Comparison of ENCODE assay signal across 13 cellular contexts in genomic region chr2:229446316-229446715, GRCh38.
DNase-seq lines count a peak whose midpoint lies in the region; ATAC-seq and TF ChIP-seq lines count a peak whose summit lies in the region.
"Had no signal": no experiment of that assay in that cellular context is flagged by ENCODE, and none has a peak within 500 bp of the region (broad histone marks: within the 10 kb centered on the region; RNA-seq: fewer than 3 reads in every experiment).

No MANE protein-coding gene starts in this region.

- TF ChIP-seq CTCF in Calu3 (IDR thresholded peaks at IDR 0.05; ENCODE audit: unreplicated experiment): no peak
- TF ChIP-seq CTCF in lower lobe of right lung (IDR thresholded peaks at IDR 0.05): no peak
- TF ChIP-seq CTCF in stomach (IDR thresholded peaks at IDR 0.05): no peak

- peaks cover 17% of the 10 kb centered on the region for H3K4me1 Mint-ChIP-seq in Calu3 (ENCODE audit: low read depth, unreplicated experiment)
- H3K4me1 Mint-ChIP-seq: GM23338 had no signal

- TF ChIP-seq POLR2A in stomach (IDR thresholded peaks at IDR 0.05): no peak

- CTCF ChIA-PET in Calu3 (lab: Charles Lee): no interaction called here

- H3K27me3 ChIP-seq in lower lobe of right lung (ENCODE audit: low read depth): no peaks in the 10 kb centered on the region
- no peaks in the 10 kb centered on the region for H3K27me3 ChIP-seq in stomach

- no peaks in the 10 kb centered on the region for H3K27me3 Mint-ChIP-seq in Calu3 (ENCODE audit: unreplicated experiment)

- no peaks in the 10 kb centered on the region for H3K9me3 ChIP-seq in lower lobe of right lung
- H3K9me3 ChIP-seq in stomach: no peaks in the 10 kb centered on the region

- TF ChIP-seq EP300 in stomach (IDR thresholded peaks at IDR 0.05): no peak

- WGBS in stomach, 5 donors: 63 to 73% (median 69%) methylated on average over 6 of the region's 6 CpGs

- H3K27ac ChIP-seq in caudate nucleus (ENCODE audit: low read depth, low read length) (peak overlapping the region; percentile 91), lower lobe of right lung (peak overlapping the region; percentile 34), stomach (peak overlapping the region in 4 of 5 donors; percentile 62 to 89 (median 80))
- H3K27ac ChIP-seq: SK-N-MC had no signal

- H3K36me3 Mint-ChIP-seq in Calu3 (ENCODE audit: insufficient read depth, unreplicated experiment): no peaks in the 10 kb centered on the region

- H3K4me3 Mint-ChIP-seq in Calu3 (ENCODE audit: low read depth, unreplicated experiment): no peak overlapping the region
- H3K4me3 Mint-ChIP-seq: activated T-cell treated with anti-CD3 and anti-CD28 coated beads, Interleukin-2, amount 50 U/mL, for 72 hours; GM23338 had no signal

- H3K9me3 Mint-ChIP-seq in Calu3 (ENCODE audit: low read depth, unreplicated experiment): no peaks in the 10 kb centered on the region
- H3K9me3 Mint-ChIP-seq: activated T-cell treated with anti-CD3 and anti-CD28 coated beads, Interleukin-2, amount 50 U/mL, for 72 hours had no signal

- H3K36me3 ChIP-seq in lower lobe of right lung (no peaks in the 10 kb centered on the region), stomach (no peaks in the 10 kb centered on the region)

- peak overlapping the region; percentile 83 for H3K27ac Mint-ChIP-seq in Calu3 (ENCODE audit: unreplicated experiment)
- H3K27ac Mint-ChIP-seq: activated T-cell treated with anti-CD3 and anti-CD28 coated beads, Interleukin-2, amount 50 U/mL, for 72 hours; GM23338 had no signal

- BruUV-seq in Calu3 (replicated peaks; lab: Mats Ljungman, UMichigan): no TSS peak

- ATAC-seq in lower lobe of right lung (no peak), HG03159 (IDR thresholded peaks at IDR 0.05; ENCODE audit: unreplicated experiment) (no peak), GM21737 (IDR thresholded peaks at IDR 0.05; ENCODE audit: unreplicated experiment) (no peak)
- ATAC-seq: activated T-cell treated with anti-CD3 and anti-CD28 coated beads, Interleukin-2, amount 50 U/mL, for 72 hours; GM23338 had no signal

- DNase-seq in Calu3: no peak
- peak in 12 of 61 donors; percentile 6 to 31 (median 15) for DNase-seq in caudate nucleus (lab: John Stamatoyannopoulos, UW)
- no peak for DNase-seq in lower lobe of right lung
- no peak for DNase-seq in stomach
- DNase-seq in NCI-H510A (lab: John Stamatoyannopoulos, UW): no peak
- no peak for DNase-seq in MV-4-11 (lab: John Stamatoyannopoulos, UW)
- DNase-seq: activated CD4-positive, alpha-beta T cell treated with anti-CD3 and anti-CD28 coated beads, Interleukin-2, amount 50 U/mL, for 48 hours; activated T-cell treated with anti-CD3 and anti-CD28 coated beads, Interleukin-2, amount 50 U/mL, for 72 hours; NCI-H2171 had no signal

- H3K4me1 ChIP-seq in lower lobe of right lung (peaks cover 8% of the 10 kb centered on the region), stomach (peaks cover 0 to 13% (median 6%) of the 10 kb centered on the region in 4 donors)

- H3K4me3 ChIP-seq in lower lobe of right lung (no peak overlapping the region), stomach (no peak overlapping the region)
- H3K4me3 ChIP-seq: GM23338, SK-N-MC had no signal

- intact Hi-C loops in Calu3 (cut with micrococcal nuclease; ENCODE audit: unreplicated experiment) (loop anchor here (2.0 to 5.0 kb wide), 3 partner anchors 38 to 141 kb away; no protein-coding TSS in a partner anchor), lower lobe of right lung (cut with DNase I) (no loop called here), stomach (cut with DNase I; ENCODE audit: low total_unique reads) (no loop called here)

Comparison
In these comparisons a context has a peak if more than half of its experiments do, and no peak if none do; other contexts are left out.
1. H3K27ac ChIP-seq: peak in every context shown above with its lines; median percentile 91 in caudate nucleus; 80 in stomach; 34 in lower lobe of right lung.